ENCODE assay signal across 8 cellular contexts in the genomic region with DNA sequence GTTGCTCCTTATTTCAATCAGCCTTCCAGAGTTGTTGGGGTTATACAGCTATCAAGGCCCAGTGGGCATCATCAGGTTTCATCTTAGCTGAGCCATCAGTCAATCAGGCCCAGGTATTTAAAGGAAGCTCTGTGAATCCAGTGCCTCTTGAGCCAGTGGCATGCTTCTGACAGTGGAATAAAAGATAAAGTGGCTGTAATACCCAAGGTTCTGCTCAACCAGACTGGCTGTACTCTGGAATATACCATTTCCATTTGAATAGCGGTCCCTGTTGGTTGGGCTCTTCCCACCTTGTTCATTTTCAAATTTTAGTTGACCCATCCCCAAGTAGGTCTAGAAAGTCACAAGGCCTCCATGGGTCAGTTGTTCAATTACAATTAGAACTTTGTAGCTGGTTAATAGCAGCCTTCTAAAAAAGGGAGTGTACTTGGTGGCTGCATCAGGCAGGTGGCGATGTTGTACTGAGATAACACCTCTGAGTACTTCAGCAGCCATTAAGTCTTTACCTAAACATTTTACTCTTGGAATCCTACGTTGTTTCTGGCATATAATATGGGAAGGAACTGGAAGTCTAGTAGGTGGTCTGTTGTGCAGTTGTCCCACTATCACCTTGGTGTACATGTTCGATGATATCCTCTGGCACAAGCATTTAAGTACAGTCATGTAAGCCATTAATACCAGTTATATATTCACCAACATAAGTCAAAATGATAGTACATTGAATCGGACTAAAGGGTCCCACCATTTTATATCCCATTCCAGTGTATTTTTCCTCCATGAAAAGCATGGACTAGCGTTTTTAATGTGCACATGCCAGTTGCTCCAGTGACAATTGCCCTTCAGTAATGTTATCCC.
DNase-seq lines count a peak whose midpoint lies in the region; ATAC-seq and TF ChIP-seq lines count a peak whose summit lies in the region.

No MANE protein-coding gene starts in this region.

- no peak for ATAC-seq in GM19397 (IDR thresholded peaks at IDR 0.05; ENCODE audit: unreplicated experiment)

- H3K27me3 ChIP-seq in stomach = no peaks in the 10 kb centered on the region

- no peak for TF ChIP-seq EP300 in stomach (IDR thresholded peaks at IDR 0.05)

- H3K4me1 ChIP-seq in stomach = no peaks in the 10 kb centered on the region

- WGBS in stomach, 5 donors = 42 to 55% (median 47%) methylated on average over 6 of the region's 6 CpGs

- intact Hi-C loops in stomach (cut with DNase I; ENCODE audit: low total_unique reads) = no loop called here

- H3K4me3 ChIP-seq in LNCaP clone FGC (ENCODE audit: low read depth, low read length) (no peak overlapping the region), stomach (no peak overlapping the region)

- no peak for TF ChIP-seq POLR2A in stomach (IDR thresholded peaks at IDR 0.05)

- no peak overlapping the region for H3K27ac ChIP-seq in stomach

- TF ChIP-seq CTCF in LNCaP clone FGC (IDR thresholded peaks at IDR 0.05; ENCODE audit: control insufficient read depth, extremely low read depth, insufficient read depth) = peak; percentile 86
- TF ChIP-seq CTCF in stomach (IDR thresholded peaks at IDR 0.05) = peak in 5 of 7 experiments; percentile 35 to 58 (median 43)

- H3K9me3 ChIP-seq in stomach = no peaks in the 10 kb centered on the region

- in situ Hi-C loops in T47D (cut with HindIII; ENCODE audit: low pct_unique_long_range_greater_than_20kb, low sequenced_read_pairs) = no loop called here

- DNase-seq in NCI-H2196 (lab: John Stamatoyannopoulos, UW; ENCODE audit: unreplicated experiment) (peak; percentile 5), NCI-H2196 treated with DMSO at 0.1 percent for 48 hours (lab: John Stamatoyannopoulos, UW; ENCODE audit: unreplicated experiment) (no peak), LNCaP clone FGC (ENCODE audit: low read depth) (peak; percentile 33), SHP77 treated with DMSO at 0.1 percent for 48 hours (lab: John Stamatoyannopoulos, UW) (peak; percentile 20), T47D (ENCODE audit: low read depth in 1 of 2, low spot score in 1 of 2) (peak; percentile 71 to 79), left kidney (ENCODE audit: low read depth, low spot score) (peak; percentile 82), stomach (peak; percentile 40)

- H3K36me3 ChIP-seq in stomach = no peaks in the 10 kb centered on the region
